17 cellular contexts compared by ENCODE assay signal in genomic region chr14:35858521-35859209, GRCh38.
DNase-seq lines count a peak whose midpoint lies in the region; TF ChIP-seq lines count a peak whose summit lies in the region.
"Had no signal": no experiment of that assay in that cellular context is flagged by ENCODE, and none has a peak within 500 bp of the region (broad histone marks: within the 10 kb centered on the region; RNA-seq: fewer than 3 reads in every experiment).

No MANE protein-coding gene starts in this region.

- no peaks in the 10 kb centered on the region for H3K9me3 ChIP-seq in effector memory CD4-positive, alpha-beta T cell (ENCODE audit: control insufficient read depth, low read length)
- H3K9me3 ChIP-seq: sigmoid colon, suprapubic skin had no signal

- TF ChIP-seq CTCF in cardiac fibroblast (IDR thresholded peaks at IDR 0.05; ENCODE audit: low read depth, low read length), result no peak

- H3K4me1 ChIP-seq in effector memory CD4-positive, alpha-beta T cell (ENCODE audit: control insufficient read depth, insufficient read depth, low read length, poor library complexity, severe bottlenecking), result no peaks in the 10 kb centered on the region
- H3K4me1 ChIP-seq: sigmoid colon, suprapubic skin had no signal

- H3K27me3 ChIP-seq in effector memory CD4-positive, alpha-beta T cell (replicated peaks; ENCODE audit: control insufficient read depth, insufficient read depth, low read length, poor library complexity, severe bottlenecking), result no peaks in the 10 kb centered on the region
- H3K27me3 ChIP-seq: hepatocyte, sigmoid colon, suprapubic skin had no signal

- peak; percentile 55 for DNase-seq in ELR (ENCODE audit: low read depth)
- DNase-seq in RKO (ENCODE audit: low spot score), result peak; percentile 19
- peak; percentile 34 to 68 for DNase-seq in cardiac fibroblast (ENCODE audit: low read depth in 2 of 2)
- peak; percentile 26 for DNase-seq in kidney glomerular epithelial cell (lab: John Stamatoyannopoulos, UW)
- DNase-seq in substantia nigra (lab: John Stamatoyannopoulos, UW), result no peak
- no peak for DNase-seq in NCI-H446 treated with DMSO at 0.1 percent for 48 hours (lab: John Stamatoyannopoulos, UW)
- no peak for DNase-seq in effector memory CD4-positive, alpha-beta T cell
- DNase-seq in COLO668 (lab: John Stamatoyannopoulos, UW; ENCODE audit: unreplicated experiment), result no peak
- DNase-seq: activated CD4-positive, alpha-beta memory T cell treated with anti-CD3 and anti-CD28 coated beads for 36 hours; activated T-cell treated with anti-CD3 and anti-CD28 coated beads, Interleukin-2, amount 50 U/mL, for 48 hours; Calu3; left colon; NCI-H2029 treated with DMSO at 0.1 percent for 48 hours; PC-9; sigmoid colon had no signal

- H3K27ac ChIP-seq in substantia nigra (ENCODE audit: low read depth, low read length, poor library complexity, severe bottlenecking), result no peak overlapping the region
- H3K27ac ChIP-seq in effector memory CD4-positive, alpha-beta T cell (ENCODE audit: insufficient read depth, low read length, poor library complexity, severe bottlenecking), result no peak overlapping the region
- H3K27ac ChIP-seq: hepatocyte, PC-9, sigmoid colon, suprapubic skin had no signal

- H3K36me3 ChIP-seq in effector memory CD4-positive, alpha-beta T cell (ENCODE audit: control insufficient read depth, insufficient read depth, low read length), result peaks cover 7% of the 10 kb centered on the region

- no peak overlapping the region for H3K4me3 ChIP-seq in cardiac fibroblast (replicated peaks in 1 of 2; ENCODE audit: low read depth in 2 of 2, low read length in 2 of 2)
- no peak overlapping the region for H3K4me3 ChIP-seq in effector memory CD4-positive, alpha-beta T cell (ENCODE audit: insufficient read depth, low read depth, low read length, poor library complexity, severe bottlenecking)
- H3K4me3 ChIP-seq: hepatocyte, PC-9, sigmoid colon, suprapubic skin had no signal

Comparison
In these comparisons a context has a peak if more than half of its experiments do, and no peak if none do; other contexts are left out.
1. DNase-seq: peak in ELR (single experiment), RKO (single experiment), cardiac fibroblast (2 of 2) and kidney glomerular epithelial cell (single experiment); none in substantia nigra (0 of 49), NCI-H446 treated with DMSO at 0.1 percent for 48 hours (single experiment), effector memory CD4-positive, alpha-beta T cell (0 of 3) and COLO668 (single experiment).